ENCODE assay signal across 8 cellular contexts in the genomic region with DNA sequence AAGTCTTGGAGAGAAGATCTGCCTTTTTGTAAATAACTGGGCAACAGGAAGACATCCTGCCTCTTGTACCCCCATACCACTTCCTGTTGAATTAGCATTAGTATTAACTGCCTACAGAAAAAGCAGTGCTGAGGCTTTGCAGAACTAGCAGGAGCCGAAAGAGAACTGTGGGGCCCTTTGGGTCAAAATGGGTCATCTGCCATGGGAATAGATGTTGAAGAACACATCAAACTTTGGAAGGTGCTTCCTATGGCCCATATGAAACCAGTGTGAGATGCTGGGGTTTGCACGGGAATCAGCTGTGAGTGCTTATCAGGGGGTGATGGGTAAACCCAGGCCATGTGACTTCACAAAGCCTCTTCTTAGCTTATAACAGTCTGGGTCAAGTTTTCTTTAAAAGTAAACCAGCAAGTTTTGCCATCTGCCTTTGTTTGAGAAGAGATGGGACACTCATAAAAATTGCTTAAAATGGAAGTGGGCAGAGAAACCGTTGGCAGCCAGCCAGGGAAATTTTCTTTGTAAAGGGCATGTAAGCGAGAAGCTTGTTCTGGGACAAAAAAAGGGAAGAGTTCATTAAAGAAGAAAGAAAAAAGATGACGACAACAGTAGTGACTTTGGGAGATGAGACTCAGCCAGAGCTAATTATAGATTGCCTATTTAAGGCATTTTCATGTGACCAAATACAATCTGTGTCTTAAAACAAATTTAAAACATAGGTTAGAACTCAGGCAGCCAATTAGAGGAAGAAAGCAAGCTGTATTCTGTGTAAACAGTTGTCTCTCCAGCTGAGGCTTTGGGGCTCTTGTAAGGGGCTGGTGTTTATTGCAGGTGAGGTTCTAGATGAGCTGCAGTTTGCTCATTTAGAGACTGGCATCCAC. TPM values are rescaled to one million over a fixed set of nuclear protein-coding genes. Genes with fewer than 3 reads are reported as not detected.
DNase-seq lines count a peak whose midpoint lies in the region; ATAC-seq and TF ChIP-seq lines count a peak whose summit lies in the region.

No MANE protein-coding gene starts in this region.

- POLR2A ChIA-PET in activated naive CD8-positive, alpha-beta T cell treated with anti-CD3 and anti-CD28 coated beads, Interleukin-2, amount 10 ng/mL, durations not matched to agents 7 days and 5 days (lab: Charles Lee) = interaction anchor here (1.0 to 2.4 kb wide), 9 partner anchors 20 to 287 kb away, joined by 3 to 9 read pairs (median 3); a partner anchor contains a TSS

- DNase-seq in AG09309 (ENCODE audit: low read depth) = peak; percentile 40
- DNase-seq in HFF-Myc (ENCODE audit: extremely low read depth, low read depth) = no peak
- DNase-seq in RPMI8226 = peak; percentile 96
- no peak for DNase-seq in activated naive CD8-positive, alpha-beta T cell treated with anti-CD3 and anti-CD28 coated beads, Interleukin-2, amount 10 ng/mL, durations not matched to agents 7 days and 5 days
- peak; percentile 81 for DNase-seq in Right ventricle myocardium inferior (ENCODE audit: missing footprints)
- DNase-seq in posterior vena cava (ENCODE audit: low spot score) = peak; percentile 95
- no peak for DNase-seq in retina

- no peaks in the 10 kb centered on the region for H3K27me3 Mint-ChIP-seq in activated naive CD8-positive, alpha-beta T cell treated with anti-CD3 and anti-CD28 coated beads, Interleukin-2, amount 10 ng/mL, durations not matched to agents 7 days and 5 days

- peaks cover 10% of the 10 kb centered on the region for H3K36me3 Mint-ChIP-seq in activated naive CD8-positive, alpha-beta T cell treated with anti-CD3 and anti-CD28 coated beads, Interleukin-2, amount 10 ng/mL, durations not matched to agents 7 days and 5 days

- H3K4me1 Mint-ChIP-seq in activated naive CD8-positive, alpha-beta T cell treated with anti-CD3 and anti-CD28 coated beads, Interleukin-2, amount 10 ng/mL, durations not matched to agents 7 days and 5 days = peaks cover 30% of the 10 kb centered on the region

- H3K27ac Mint-ChIP-seq in activated naive CD8-positive, alpha-beta T cell treated with anti-CD3 and anti-CD28 coated beads, Interleukin-2, amount 10 ng/mL, durations not matched to agents 7 days and 5 days = peak overlapping the region; percentile 90

- H3K9me3 Mint-ChIP-seq in activated naive CD8-positive, alpha-beta T cell treated with anti-CD3 and anti-CD28 coated beads, Interleukin-2, amount 10 ng/mL, durations not matched to agents 7 days and 5 days = no peaks in the 10 kb centered on the region

- H3K4me3 ChIP-seq in AG09309 (ENCODE audit: control insufficient read depth, low read depth, low read length) = no peak overlapping the region
- peak overlapping the region; percentile 4 for H3K4me3 ChIP-seq in HFF-Myc (replicated peaks; ENCODE audit: low read depth, low read length)

- TF ChIP-seq CTCF in AG09309 (IDR thresholded peaks at IDR 0.05; ENCODE audit: control insufficient read depth, insufficient read depth, low read depth, low read length, missing control alignments) = no peak
- TF ChIP-seq CTCF in HFF-Myc (IDR thresholded peaks at IDR 0.05; ENCODE audit: low read depth, low read length, missing control alignments) = no peak

- peak overlapping the region; percentile 94 for H3K4me3 Mint-ChIP-seq in activated naive CD8-positive, alpha-beta T cell treated with anti-CD3 and anti-CD28 coated beads, Interleukin-2, amount 10 ng/mL, durations not matched to agents 7 days and 5 days

- no peak for ATAC-seq in activated naive CD8-positive, alpha-beta T cell treated with anti-CD3 and anti-CD28 coated beads, Interleukin-2, amount 10 ng/mL, durations not matched to agents 7 days and 5 days (ENCODE audit: low read depth)
- no peak for ATAC-seq in Right ventricle myocardium inferior
- ATAC-seq in HG02884 (IDR thresholded peaks at IDR 0.05; ENCODE audit: unreplicated experiment) = no peak

- intact Hi-C loops in Right ventricle myocardium inferior (cut with DNase I) = no loop called here
- intact Hi-C loops in posterior vena cava (cut with DNase I) = no loop called here

RNA-seq across cellular contexts. Expression of a gene that starts 4.4 kb away (rescaled TPM):
- 10 to 100 TPM; 21.2 to 21.8 TPM for total RNA-seq in activated naive CD8-positive, alpha-beta T cell treated with anti-CD3 and anti-CD28 coated beads, Interleukin-2, amount 10 ng/mL, durations not matched to agents 7 days and 5 days
- 5.9 TPM for total RNA-seq in Right ventricle myocardium inferior
- total RNA-seq in posterior vena cava = 10 to 100 TPM; 22.9 to 35.2 TPM

RNA-seq across cellular contexts. Expression of a gene that starts 5.3 kb away (rescaled TPM):
- total RNA-seq in activated naive CD8-positive, alpha-beta T cell treated with anti-CD3 and anti-CD28 coated beads, Interleukin-2, amount 10 ng/mL, durations not matched to agents 7 days and 5 days = 10 to 100 TPM; 11.8 to 13.2 TPM
- total RNA-seq in Right ventricle myocardium inferior (5.1 TPM), posterior vena cava (1 to 10 TPM; 6.0 to 7.1 TPM)

RNA-seq across cellular contexts. Expression of a gene that starts 55.1 kb away (rescaled TPM):
- total RNA-seq in activated naive CD8-positive, alpha-beta T cell treated with anti-CD3 and anti-CD28 coated beads, Interleukin-2, amount 10 ng/mL, durations not matched to agents 7 days and 5 days = 10 to 100 TPM; 51.8 to 53.2 TPM
- total RNA-seq in Right ventricle myocardium inferior (158 TPM), posterior vena cava (10 to 100 TPM; 38.6 to 38.9 TPM)

Comparison
In these comparisons a context has a peak if more than half of its experiments do, and no peak if none do; other contexts are left out.
1. DNase-seq: peak in AG09309 (single experiment), RPMI8226 (single experiment), Right ventricle myocardium inferior (single experiment) and posterior vena cava (single experiment); none in HFF-Myc (single experiment), activated naive CD8-positive, alpha-beta T cell treated with anti-CD3 and anti-CD28 coated beads, Interleukin-2, amount 10 ng/mL, durations not matched to agents 7 days and 5 days (single experiment) and retina (single experiment).